ENCODE assay signal across 9 cellular contexts in genomic region chr9:105141448-105142101, GRCh38.
DNase-seq lines count a peak whose midpoint lies in the region; ATAC-seq and TF ChIP-seq lines count a peak whose summit lies in the region.
"Had no signal": no experiment of that assay in that cellular context is flagged by ENCODE, and none has a peak within 500 bp of the region (broad histone marks: within the 10 kb centered on the region; RNA-seq: fewer than 3 reads in every experiment).

No MANE protein-coding gene starts in this region.

- CTCF ChIA-PET in CD8-positive, alpha-beta T cell (lab: Charles Lee) = interaction anchor here (0.6 to 1.7 kb wide), 4 partner anchors 10 to 273 kb away, joined by 3 to 6 read pairs (median 3); no protein-coding TSS in a partner anchor

- no peak overlapping the region for H3K4me3 Mint-ChIP-seq in stimulated activated naive CD8-positive, alpha-beta T cell treated with anti-CD3 and anti-CD28 coated beads, Interleukin-15, amount 100 ng/mL, for 72 hours
- H3K4me3 Mint-ChIP-seq in CD8-positive, alpha-beta T cell = no peak overlapping the region

- H3K36me3 Mint-ChIP-seq in CD8-positive, alpha-beta T cell = no peaks in the 10 kb centered on the region

- H3K27ac Mint-ChIP-seq in stimulated activated naive CD8-positive, alpha-beta T cell treated with anti-CD3 and anti-CD28 coated beads, Interleukin-15, amount 100 ng/mL, for 72 hours = no peak overlapping the region
- no peak overlapping the region for H3K27ac Mint-ChIP-seq in CD8-positive, alpha-beta T cell

- no peaks in the 10 kb centered on the region for H3K9me3 Mint-ChIP-seq in stimulated activated naive CD8-positive, alpha-beta T cell treated with anti-CD3 and anti-CD28 coated beads, Interleukin-15, amount 100 ng/mL, for 72 hours
- H3K9me3 Mint-ChIP-seq in CD8-positive, alpha-beta T cell = no peaks in the 10 kb centered on the region

- no peak overlapping the region for H3K27ac ChIP-seq in CD8-positive, alpha-beta T cell (ENCODE audit: low read depth, low read length)
- no peak overlapping the region for H3K27ac ChIP-seq in suprapubic skin

- WGBS in suprapubic skin = 64% methylated on average over 2 of the region's 2 CpGs

- H3K36me3 ChIP-seq in CD8-positive, alpha-beta T cell (ENCODE audit: insufficient read depth, low read length) = no peaks in the 10 kb centered on the region
- H3K36me3 ChIP-seq in suprapubic skin = no peaks in the 10 kb centered on the region

- DNase-seq in stimulated activated naive CD8-positive, alpha-beta T cell treated with anti-CD3 and anti-CD28 coated beads, Interleukin-15, amount 100 ng/mL, for 72 hours = no peak
- DNase-seq in stimulated activated naive CD8-positive, alpha-beta T cell treated with anti-CD3 and anti-CD28 coated beads, Interleukin-15, Interleukin-2, amounts not matched to agents 100 U/mL and 50 U/mL, for 24 hours = no peak
- peak; percentile 59 for DNase-seq in RPMI8226
- no peak for DNase-seq in CD8-positive, alpha-beta T cell
- DNase-seq in mesenteric fat pad (ENCODE audit: low spot score) = no peak
- DNase-seq in suprapubic skin (ENCODE audit: low spot score in 2 of 2) = no peak
- DNase-seq: NCI-H187 treated with DMSO at 0.1 percent for 48 hours had no signal

- H3K4me1 ChIP-seq in CD8-positive, alpha-beta T cell (ENCODE audit: insufficient read depth, low read length) = no peaks in the 10 kb centered on the region
- H3K4me1 ChIP-seq in suprapubic skin = peaks cover 13% of the 10 kb centered on the region

- no peak for TF ChIP-seq EP300 in suprapubic skin (IDR thresholded peaks at IDR 0.05)

- no peaks in the 10 kb centered on the region for H3K27me3 ChIP-seq in CD8-positive, alpha-beta T cell (ENCODE audit: insufficient read depth, low read length)
- H3K27me3 ChIP-seq in suprapubic skin = no peaks in the 10 kb centered on the region

- intact Hi-C loops in CD8-positive, alpha-beta T cell (cut with DNase I, micrococcal nuclease) = no loop called here

- ATAC-seq in stimulated activated naive CD8-positive, alpha-beta T cell treated with anti-CD3 and anti-CD28 coated beads, Interleukin-15, amount 100 ng/mL, for 72 hours = peak; percentile 50
- no peak for ATAC-seq in stimulated activated naive CD8-positive, alpha-beta T cell treated with anti-CD3 and anti-CD28 coated beads, Interleukin-15, Interleukin-2, amounts not matched to agents 100 U/mL and 50 U/mL, for 24 hours
- ATAC-seq in HG03039 (IDR thresholded peaks at IDR 0.05; ENCODE audit: unreplicated experiment) (peak; percentile 73), SK-N-SH treated with all-trans-retinoic acid at 6 μM for 48 hours (no peak)
- ATAC-seq in CD8-positive, alpha-beta T cell = no peak

- POLR2A ChIA-PET in CD8-positive, alpha-beta T cell (lab: Charles Lee) = no interaction called here

- peaks cover 20% of the 10 kb centered on the region for H3K4me1 Mint-ChIP-seq in stimulated activated naive CD8-positive, alpha-beta T cell treated with anti-CD3 and anti-CD28 coated beads, Interleukin-15, amount 100 ng/mL, for 72 hours
- peaks cover 22% of the 10 kb centered on the region for H3K4me1 Mint-ChIP-seq in CD8-positive, alpha-beta T cell (ENCODE audit: low read depth)

- TF ChIP-seq CTCF in CD8-positive, alpha-beta T cell (IDR thresholded peaks at IDR 0.05) = no peak
- no peak for TF ChIP-seq CTCF in suprapubic skin (IDR thresholded peaks at IDR 0.05)

- no peak for TF ChIP-seq POLR2A in suprapubic skin (IDR thresholded peaks at IDR 0.05)

- peaks cover 20% of the 10 kb centered on the region for H3K27me3 Mint-ChIP-seq in stimulated activated naive CD8-positive, alpha-beta T cell treated with anti-CD3 and anti-CD28 coated beads, Interleukin-15, amount 100 ng/mL, for 72 hours
- no peaks in the 10 kb centered on the region for H3K27me3 Mint-ChIP-seq in CD8-positive, alpha-beta T cell (ENCODE audit: low read depth)

- no peak overlapping the region for H3K4me3 ChIP-seq in CD8-positive, alpha-beta T cell (ENCODE audit: low read depth, low read length)
- no peak overlapping the region for H3K4me3 ChIP-seq in suprapubic skin

- no peaks in the 10 kb centered on the region for H3K9me3 ChIP-seq in CD8-positive, alpha-beta T cell (ENCODE audit: low read length)
- no peaks in the 10 kb centered on the region for H3K9me3 ChIP-seq in suprapubic skin

TF ChIP-seq in SK-N-SH treated with all-trans-retinoic acid at 6 μM for 48 hours, 23 proteins besides CTCF, POLR2A, EP300 and RAD21 (continues in another document):
- no peak for TF ChIP-seq POU6F1 (CRISPR knock-in tag; IDR thresholded peaks at IDR 0.05; ENCODE audit: borderline replicate concordance, low read depth)
- no peak for TF ChIP-seq ZNF70 (CRISPR knock-in tag; IDR thresholded peaks at IDR 0.05)
- no peak for TF ChIP-seq OSR1 (CRISPR knock-in tag; IDR thresholded peaks at IDR 0.05)
- TF ChIP-seq PPARA (CRISPR knock-in tag; IDR thresholded peaks at IDR 0.05; ENCODE audit: borderline replicate concordance) = no peak
- TF ChIP-seq CSDC2 (CRISPR knock-in tag; IDR thresholded peaks at IDR 0.05) = no peak
- TF ChIP-seq TCF4 (CRISPR knock-in tag; IDR thresholded peaks at IDR 0.05; ENCODE audit: borderline replicate concordance) = no peak
- no peak for TF ChIP-seq CREB5 (CRISPR knock-in tag; IDR thresholded peaks at IDR 0.05; ENCODE audit: low read depth)
- TF ChIP-seq TOX (CRISPR knock-in tag; IDR thresholded peaks at IDR 0.05; ENCODE audit: borderline replicate concordance) = no peak
- no peak for TF ChIP-seq ARNTL (CRISPR knock-in tag; IDR thresholded peaks at IDR 0.05; ENCODE audit: borderline replicate concordance, low read depth)
- no peak for TF ChIP-seq BACH2 (CRISPR knock-in tag; IDR thresholded peaks at IDR 0.05; ENCODE audit: borderline replicate concordance)
- no peak for TF ChIP-seq GLIS3 (CRISPR knock-in tag; IDR thresholded peaks at IDR 0.05)
- no peak for TF ChIP-seq TSHZ2 (CRISPR knock-in tag; IDR thresholded peaks at IDR 0.05)
- TF ChIP-seq RARB (CRISPR knock-in tag; IDR thresholded peaks at IDR 0.05) = no peak
- TF ChIP-seq ZFP30 (CRISPR knock-in tag; IDR thresholded peaks at IDR 0.05) = no peak
- no peak for TF ChIP-seq CSRNP3 (CRISPR knock-in tag; IDR thresholded peaks at IDR 0.05)
- TF ChIP-seq ZC3H10 (CRISPR knock-in tag; IDR thresholded peaks at IDR 0.05) = no peak

Comparison
In these comparisons a context has a peak if more than half of its experiments do, and no peak if none do; other contexts are left out.
1. ATAC-seq: peak in stimulated activated naive CD8-positive, alpha-beta T cell treated with anti-CD3 and anti-CD28 coated beads, Interleukin-15, amount 100 ng/mL, for 72 hours (single experiment) and HG03039 (single experiment); none in stimulated activated naive CD8-positive, alpha-beta T cell treated with anti-CD3 and anti-CD28 coated beads, Interleukin-15, Interleukin-2, amounts not matched to agents 100 U/mL and 50 U/mL, for 24 hours (single experiment), CD8-positive, alpha-beta T cell (single experiment) and SK-N-SH treated with all-trans-retinoic acid at 6 μM for 48 hours (single experiment).